In the genomic region with DNA sequence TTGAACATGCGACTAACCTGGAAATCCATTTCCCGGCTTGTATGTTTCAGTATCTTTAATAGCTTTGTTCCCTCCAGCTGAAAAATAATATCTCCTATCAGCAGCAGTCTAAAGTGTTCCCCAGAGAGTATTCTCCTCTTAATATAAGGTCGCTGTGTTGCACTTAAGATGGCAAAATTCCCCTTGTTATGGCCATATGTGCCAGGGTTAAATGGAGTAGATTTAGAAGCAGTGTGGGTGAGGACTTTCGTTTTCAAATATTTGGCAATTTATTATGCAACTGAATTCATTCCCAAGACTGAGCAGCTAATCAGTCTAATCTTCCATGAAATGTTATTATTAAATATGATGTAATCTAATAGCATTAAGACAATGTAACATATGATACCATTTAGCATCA, we compare ENCODE assay signal across 11 cellular contexts.
A peak's percentile ranks its signal among the peaks of the same experiment; 100 is the strongest.
DNase-seq lines count a peak whose midpoint lies in the region; ATAC-seq and TF ChIP-seq lines count a peak whose summit lies in the region.
"Had no signal": no experiment of that assay in that cellular context is flagged by ENCODE, and none has a peak within 500 bp of the region (broad histone marks: within the 10 kb centered on the region; RNA-seq: fewer than 3 reads in every experiment).

No MANE protein-coding gene starts in this region.

- H3K4me1 Mint-ChIP-seq in activated naive CD8-positive, alpha-beta T cell (ENCODE audit: low read depth): peaks cover 85% of the 10 kb centered on the region

- ATAC-seq in GM18517 (IDR thresholded peaks at IDR 0.05; ENCODE audit: unreplicated experiment) (peak; percentile 29), GM21360 (IDR thresholded peaks at IDR 0.05; ENCODE audit: unreplicated experiment) (peak; percentile 5), HG03342 (IDR thresholded peaks at IDR 0.05; ENCODE audit: unreplicated experiment) (peak; percentile 7)
- ATAC-seq: HepG2, SK-N-SH treated with all-trans-retinoic acid at 6 μM for 48 hours had no signal

- DNase-seq in GM19240 (ENCODE audit: insufficient read length, low spot score) (no peak), AG20443 (ENCODE audit: low spot score) (no peak), inferior parietal cortex (ENCODE audit: extremely low spot score) (no peak), GM13977 (ENCODE audit: low spot score) (no peak)
- DNase-seq: dermis blood vessel endothelial cell had no signal

- in situ Hi-C loops in GM13977 (cut with MboI; ENCODE audit: low pct_unique_long_range_greater_than_20kb, low sequenced_read_pairs, unreplicated experiment): loop anchor here (25.0 kb wide), 1 partner anchor 214 kb away; no protein-coding TSS in a partner anchor

- no peaks in the 10 kb centered on the region for H3K27me3 Mint-ChIP-seq in activated naive CD8-positive, alpha-beta T cell

- H3K4me3 Mint-ChIP-seq in activated naive CD8-positive, alpha-beta T cell: peak overlapping the region; percentile 68

- TF ChIP-seq CTCF in GM13977 (IDR thresholded peaks at IDR 0.05; ENCODE audit: extremely low read depth, insufficient read depth, missing control alignments): no peak

- H3K9me3 Mint-ChIP-seq in activated naive CD8-positive, alpha-beta T cell (ENCODE audit: low read depth): no peaks in the 10 kb centered on the region

- H3K27ac Mint-ChIP-seq in activated naive CD8-positive, alpha-beta T cell: peak overlapping the region; percentile 99

- H3K36me3 Mint-ChIP-seq in activated naive CD8-positive, alpha-beta T cell: peaks cover 2% of the 10 kb centered on the region
